Comparison of ENCODE assay signal across 1 cellular context in genomic region chr14:92511472-92512247, GRCh38.
TF ChIP-seq lines count a peak whose summit lies in the region.

No MANE protein-coding gene starts in this region.

TF ChIP-seq in HEK293, 187 proteins besides CTCF, POLR2A, EP300 and RAD21 (continued from another document and continues in another):
- 0 out of 2 replicates have a peak, but pooled peaks have one; percentile 55 for TF ChIP-seq ZNF24 (tag by site-specific recombination; IDR thresholded peaks at IDR 0.05)
- peak; percentile 78 for TF ChIP-seq PATZ1 (tag by site-specific recombination; IDR thresholded peaks at IDR 0.05)
- TF ChIP-seq PRDM10 (tag by site-specific recombination; IDR thresholded peaks at IDR 0.05), result peak; percentile 96
- TF ChIP-seq IKZF3 (tag by site-specific recombination; IDR thresholded peaks at IDR 0.05), result 0 out of 2 replicates have a peak, but pooled peaks have one; percentile 45
- TF ChIP-seq ZNF324 (tag by site-specific recombination; IDR thresholded peaks at IDR 0.05), result peak; percentile 40; the same call in 1 of the 2 replicates
- TF ChIP-seq GLIS2 (tag by site-specific recombination; IDR thresholded peaks at IDR 0.05), result peak; percentile 87
- TF ChIP-seq INSM2 (tag by site-specific recombination; IDR thresholded peaks at IDR 0.05), result peak; percentile 80
- 0 out of 2 replicates have a peak, but pooled peaks have one; percentile 16 for TF ChIP-seq ZSCAN23 (tag by site-specific recombination; IDR thresholded peaks at IDR 0.05)
- no peak for TF ChIP-seq ZNF133 (tag by site-specific recombination; IDR thresholded peaks at IDR 0.05)
- TF ChIP-seq ZIC2 (tag by site-specific recombination; IDR thresholded peaks at IDR 0.05), result peak; percentile 89
- peak; percentile 89 for TF ChIP-seq ZNF366 (tag by site-specific recombination; conservative IDR thresholded peaks at IDR 0.05)
- TF ChIP-seq ZBTB10 (tag by site-specific recombination; IDR thresholded peaks at IDR 0.05), result peak; percentile 43; the same call in 1 of the 2 replicates
- no peak for TF ChIP-seq ZNF645 (tag by site-specific recombination; IDR thresholded peaks at IDR 0.05)
- TF ChIP-seq HIC1 (tag by site-specific recombination; IDR thresholded peaks at IDR 0.05), result peak; percentile 51
- peak; percentile 69 for TF ChIP-seq ZBTB21 (tag by site-specific recombination; IDR thresholded peaks at IDR 0.05)
- peak; percentile 44; the same call in 1 of the 2 replicates for TF ChIP-seq ZNF558 (tag by site-specific recombination; IDR thresholded peaks at IDR 0.05)
- TF ChIP-seq ZNF660 (tag by site-specific recombination; IDR thresholded peaks at IDR 0.05), result peak; percentile 81; the same call in 1 of the 2 replicates
- peak; percentile 70 for TF ChIP-seq SP7 (tag by site-specific recombination; IDR thresholded peaks at IDR 0.05)
- TF ChIP-seq ZBTB44 (tag by site-specific recombination; IDR thresholded peaks at IDR 0.05), result no peak
- TF ChIP-seq OSR2 (tag by site-specific recombination; IDR thresholded peaks at IDR 0.05), result peak; percentile 38; the same call in 1 of the 2 replicates
- peak; percentile 13; the same call in 1 of the 2 replicates for TF ChIP-seq PRDM1 (tag by site-specific recombination; IDR thresholded peaks at IDR 0.05)
- peak; percentile 41; the same call in 1 of the 2 replicates for TF ChIP-seq PRDM4 (tag by site-specific recombination; IDR thresholded peaks at IDR 0.05)
- TF ChIP-seq KLF9 (tag by site-specific recombination; IDR thresholded peaks at IDR 0.05; ENCODE audit: low read depth), result peak; percentile 39; the same call in 1 of the 2 replicates
- TF ChIP-seq ZNF561 (tag by site-specific recombination; IDR thresholded peaks at IDR 0.05; ENCODE audit: borderline replicate concordance), result peak; percentile 46; the same call in 1 of the 2 replicates
- peak; percentile 46; the same call in 1 of the 2 replicates for TF ChIP-seq ZBTB17 (tag by site-specific recombination; IDR thresholded peaks at IDR 0.05)
- TF ChIP-seq ZBTB48 (tag by site-specific recombination; IDR thresholded peaks at IDR 0.05), result no peak
- no peak for TF ChIP-seq ZNF555 (tag by site-specific recombination; conservative IDR thresholded peaks at IDR 0.05)
- peak; percentile 83 for TF ChIP-seq ZNF600 (tag by site-specific recombination; IDR thresholded peaks at IDR 0.05)
- TF ChIP-seq ZNF354C (tag by site-specific recombination; IDR thresholded peaks at IDR 0.05; ENCODE audit: borderline replicate concordance, low read depth), result no peak
- peak; percentile 42; the same call in 1 of the 2 replicates for TF ChIP-seq ZNF518A (tag by site-specific recombination; conservative IDR thresholded peaks at IDR 0.05; ENCODE audit: low read depth)
- TF ChIP-seq GLIS1 (tag by site-specific recombination; IDR thresholded peaks at IDR 0.05), result peak; percentile 100
